In the genomic region with DNA sequence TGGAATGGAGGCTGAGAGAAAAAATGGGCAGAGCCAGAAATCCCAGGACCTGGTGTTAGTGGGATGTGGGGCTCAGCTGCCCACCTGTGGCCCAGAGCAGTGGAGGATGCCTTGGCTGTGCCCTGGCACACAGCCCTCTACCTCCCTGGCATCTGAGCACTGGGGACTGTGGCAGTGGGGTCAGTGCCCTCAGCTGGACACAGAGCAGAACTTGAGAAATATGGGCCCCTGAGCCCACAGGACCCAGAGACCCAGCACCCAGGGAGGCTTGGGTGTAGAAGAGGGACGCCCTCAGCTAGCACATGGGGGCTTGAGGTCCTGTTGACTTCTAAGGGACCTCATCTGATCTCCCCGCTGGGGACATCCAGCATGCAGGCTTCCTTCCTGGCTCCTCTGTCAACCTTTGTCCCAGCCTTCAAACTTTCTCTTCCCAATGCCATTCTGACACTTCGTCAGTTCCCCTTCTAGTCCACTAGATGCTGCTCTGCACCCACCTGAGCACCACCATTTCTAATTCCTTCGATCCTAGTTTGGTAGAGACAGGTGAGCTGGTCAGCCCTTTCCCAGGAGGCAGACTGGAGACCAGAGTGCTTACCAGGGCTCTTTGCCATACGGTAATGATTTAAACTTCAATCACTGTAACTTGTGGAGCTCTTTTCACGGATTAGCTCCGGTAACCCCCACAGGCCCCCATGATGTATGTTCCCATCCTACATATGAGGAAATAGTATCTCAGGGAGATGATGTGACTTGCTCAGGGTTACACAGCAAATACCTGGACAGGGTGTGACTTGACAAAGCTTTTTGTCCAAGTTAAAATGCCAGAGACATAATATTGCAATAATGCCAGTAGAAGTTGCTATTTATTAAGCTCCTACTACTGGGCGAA, we compare ENCODE assay signal across 9 cellular contexts.
DNase-seq lines count a peak whose midpoint lies in the region; ATAC-seq and TF ChIP-seq lines count a peak whose summit lies in the region.
"Had no signal": no experiment of that assay in that cellular context is flagged by ENCODE, and none has a peak within 500 bp of the region (broad histone marks: within the 10 kb centered on the region; RNA-seq: fewer than 3 reads in every experiment).

No MANE protein-coding gene starts in this region.

- H3K36me3 ChIP-seq in sigmoid colon, result no peaks in the 10 kb centered on the region
- H3K36me3 ChIP-seq: HAP-1 had no signal

- DNase-seq in AG10803 (ENCODE audit: low read depth) (peak; percentile 3), GM19240 (ENCODE audit: insufficient read length, low spot score) (peak; percentile 9), NCI-H82 (lab: John Stamatoyannopoulos, UW) (peak; percentile 70), erythroblast (lab: John Stamatoyannopoulos, UW) (peak; percentile 4 to 11), progenitor cell of endocrine pancreas (ENCODE audit: low spot score, unreplicated experiment) (no peak), sigmoid colon (no peak)

- WGBS in sigmoid colon, 2 donors, result 23 to 24% methylated on average over 8 of the region's 8 CpGs

- H3K4me1 ChIP-seq in sigmoid colon, result no peaks in the 10 kb centered on the region
- H3K4me1 ChIP-seq: HAP-1 had no signal

- no peak for ATAC-seq in activated CD4-positive, CD25-positive, alpha-beta regulatory T cell treated with anti-CD3 and anti-CD28 coated beads, Interleukin-2, amount 50 U/mL, for 24 hours
- ATAC-seq in GM21526 (IDR thresholded peaks at IDR 0.05; ENCODE audit: low FRiP score, unreplicated experiment), result no peak

- H3K4me3 Mint-ChIP-seq in progenitor cell of endocrine pancreas (ENCODE audit: low read depth), result no peak overlapping the region

- TF ChIP-seq EP300 in sigmoid colon (IDR thresholded peaks at IDR 0.05), result no peak

- H3K9me3 Mint-ChIP-seq in progenitor cell of endocrine pancreas (ENCODE audit: low read depth), result no peaks in the 10 kb centered on the region

- H3K27ac Mint-ChIP-seq in progenitor cell of endocrine pancreas, result peak overlapping the region; percentile 18

- intact Hi-C loops in sigmoid colon (cut with DNase I), result loop anchor here (1.0 kb wide), 1 partner anchor 275 kb away; no protein-coding TSS in a partner anchor

- H3K36me3 Mint-ChIP-seq in progenitor cell of endocrine pancreas (ENCODE audit: insufficient read depth), result no peaks in the 10 kb centered on the region

- H3K27me3 Mint-ChIP-seq in progenitor cell of endocrine pancreas, result peaks cover 64% of the 10 kb centered on the region

- no peaks in the 10 kb centered on the region for H3K9me3 ChIP-seq in sigmoid colon
- H3K9me3 ChIP-seq: HAP-1 had no signal

- H3K4me3 ChIP-seq in AG10803 (ENCODE audit: low read length), result no peak overlapping the region
- no peak overlapping the region for H3K4me3 ChIP-seq in sigmoid colon
- H3K4me3 ChIP-seq: HAP-1 had no signal

- peaks cover 0 to 38% (median 5%) of the 10 kb centered on the region in 3 donors for H3K27me3 ChIP-seq in sigmoid colon

- no peaks in the 10 kb centered on the region for H3K4me1 Mint-ChIP-seq in progenitor cell of endocrine pancreas (ENCODE audit: low read depth)

- TF ChIP-seq CTCF in AG10803 (conservative IDR thresholded peaks at IDR 0.05; ENCODE audit: low read length) (peak; percentile 67), progenitor cell of endocrine pancreas (IDR thresholded peaks at IDR 0.05; ENCODE audit: unreplicated experiment) (peak; percentile 79), sigmoid colon (IDR thresholded peaks at IDR 0.05) (peak in 2 of 4 experiments; percentile 35 to 37)

- no peak for TF ChIP-seq POLR2A in erythroblast (IDR thresholded peaks at IDR 0.05; ENCODE audit: low read length)
- no peak for TF ChIP-seq POLR2A in sigmoid colon (IDR thresholded peaks at IDR 0.05)

- H3K27ac ChIP-seq in sigmoid colon, result no peak overlapping the region

Comparison
In these comparisons a context has a peak if more than half of its experiments do, and no peak if none do; other contexts are left out.
1. DNase-seq: peak in AG10803 (single experiment), GM19240 (single experiment), NCI-H82 (single experiment) and erythroblast (2 of 2); none in progenitor cell of endocrine pancreas (single experiment) and sigmoid colon (single experiment).